ENCODE assay signal across 26 cellular contexts in the genomic region with DNA sequence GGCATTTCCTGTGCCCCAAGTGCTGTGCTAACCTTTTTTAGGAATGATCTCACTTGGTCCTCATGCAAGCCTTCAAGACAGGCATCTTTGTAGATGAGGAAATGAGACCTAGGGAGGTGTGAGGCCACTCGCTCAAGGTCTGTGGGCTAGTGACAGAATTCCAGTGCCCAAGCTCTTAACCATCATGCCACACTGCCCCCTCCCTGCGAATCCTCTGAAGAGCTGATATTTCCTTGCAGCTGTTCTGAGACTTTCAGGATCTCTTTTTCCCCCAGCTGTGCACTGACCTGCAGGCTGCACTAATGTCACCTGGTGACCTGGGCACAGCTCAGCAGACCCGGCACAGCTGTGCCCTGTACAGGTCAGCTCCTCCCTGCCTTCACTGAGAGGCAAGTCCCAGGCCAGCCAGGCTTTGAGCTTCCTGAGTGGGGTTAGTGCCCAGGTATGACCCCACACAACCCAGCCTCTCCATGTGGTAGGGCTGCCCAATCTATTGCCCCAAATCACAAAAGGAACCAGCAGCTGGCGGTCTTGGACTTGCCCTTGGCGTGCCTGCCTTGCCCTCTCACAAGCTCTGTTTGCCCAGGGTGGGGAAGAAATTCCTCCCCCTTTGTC. TPM values are rescaled to one million over a fixed set of nuclear protein-coding genes. Genes with fewer than 3 reads are reported as not detected.
A peak's percentile ranks its signal among the peaks of the same experiment; 100 is the strongest.
DNase-seq lines count a peak whose midpoint lies in the region; ATAC-seq and TF ChIP-seq lines count a peak whose summit lies in the region.
"Had no signal": no experiment of that assay in that cellular context is flagged by ENCODE, and none has a peak within 500 bp of the region (broad histone marks: within the 10 kb centered on the region; RNA-seq: fewer than 3 reads in every experiment).

No MANE protein-coding gene starts in this region.

- H3K27ac Mint-ChIP-seq in osteocyte (ENCODE audit: unreplicated experiment): no peak overlapping the region
- H3K27ac Mint-ChIP-seq: activated CD4-positive, alpha-beta T cell treated with anti-CD3 and anti-CD28 coated beads, Interleukin-2, amount 10 ng/mL, durations not matched to agents 24 days and 14 days; CD14-positive monocyte; progenitor cell of endocrine pancreas had no signal

- POLR2A ChIA-PET in GM10248 (lab: Yijun Ruan, JAX): no interaction called here

- peaks cover 45% of the 10 kb centered on the region for H3K27me3 Mint-ChIP-seq in osteocyte (ENCODE audit: unreplicated experiment)

- no peak overlapping the region for H3K4me3 Mint-ChIP-seq in osteocyte (ENCODE audit: unreplicated experiment)
- H3K4me3 Mint-ChIP-seq: activated CD4-positive, alpha-beta T cell treated with anti-CD3 and anti-CD28 coated beads, Interleukin-2, amount 10 ng/mL, durations not matched to agents 24 days and 14 days; activated T-cell treated with anti-CD3 and anti-CD28 coated beads, Interleukin-2, amount 50 U/mL, for 4 hours; CD14-positive monocyte; neural crest cell; type B pancreatic cell had no signal

- DNase-seq in HT-29 (ENCODE audit: low spot score) (peak; percentile 30), OCI-M1 (lab: John Stamatoyannopoulos, UW) (peak; percentile 6), epithelial cell of prostate (ENCODE audit: low read depth, low spot score) (no peak), osteocyte (ENCODE audit: extremely low spot score, unreplicated experiment) (no peak), GM10248 (ENCODE audit: extremely low spot score) (no peak), COR-L47 (lab: John Stamatoyannopoulos, UW) (no peak)
- DNase-seq: activated CD4-positive, alpha-beta T cell treated with anti-CD3 and anti-CD28 coated beads, Interleukin-2, amount 10 ng/mL, durations not matched to agents 24 days and 14 days; activated naive CD4-positive, alpha-beta T cell; activated T-cell treated with anti-CD3 and anti-CD28 coated beads, Interleukin-2, amount 50 U/mL, for 4 hours; amniotic stem cell; hypothalamus; left ventricle myocardium superior; NCI-H1694 treated with DMSO at 0.1 percent for 48 hours; NCI-H2171 treated with DMSO at 0.1 percent for 48 hours; NCI-H524 treated with DMSO at 0.1 percent for 48 hours had no signal

- peaks cover 6% of the 10 kb centered on the region for H3K4me1 Mint-ChIP-seq in osteocyte (ENCODE audit: unreplicated experiment)
- H3K4me1 Mint-ChIP-seq: CD14-positive monocyte, neural crest cell had no signal

- TF ChIP-seq CTCF in osteocyte (IDR thresholded peaks at IDR 0.05) (peak; percentile 10), GM10248 (IDR thresholded peaks at IDR 0.05; ENCODE audit: control extremely low read depth, extremely low read depth, low read depth, missing control alignments) (no peak)

- CTCF ChIA-PET in GM10248 (lab: Yijun Ruan, JAX): interaction anchor here (1.4 to 1.5 kb wide), 2 partner anchors 11 to 24 kb away, joined by 4 read pairs; no protein-coding TSS in a partner anchor

- ATAC-seq in HG02759 (IDR thresholded peaks at IDR 0.05; ENCODE audit: unreplicated experiment) (no peak), GM21360 (IDR thresholded peaks at IDR 0.05; ENCODE audit: unreplicated experiment) (no peak)
- ATAC-seq: activated T-cell treated with anti-CD3 and anti-CD28 coated beads, Interleukin-2, amount 50 U/mL, for 4 hours; left ventricle myocardium superior; SK-N-SH treated with all-trans-retinoic acid at 6 μM for 48 hours had no signal

- H3K9me3 Mint-ChIP-seq in osteocyte (ENCODE audit: unreplicated experiment): no peaks in the 10 kb centered on the region
- H3K9me3 Mint-ChIP-seq: activated CD4-positive, alpha-beta T cell treated with anti-CD3 and anti-CD28 coated beads, Interleukin-2, amount 10 ng/mL, durations not matched to agents 24 days and 14 days; activated T-cell treated with anti-CD3 and anti-CD28 coated beads, Interleukin-2, amount 50 U/mL, for 4 hours; CD14-positive monocyte; neural crest cell; type B pancreatic cell had no signal

- no peaks in the 10 kb centered on the region for H3K36me3 Mint-ChIP-seq in osteocyte (ENCODE audit: unreplicated experiment)
- H3K36me3 Mint-ChIP-seq: CD14-positive monocyte, type B pancreatic cell had no signal

- H3K27ac ChIP-seq in epithelial cell of prostate: peak overlapping the region; percentile 49
- H3K27ac ChIP-seq: breast epithelium, coronary artery had no signal

RNA-seq across cellular contexts. Expression of a gene that starts 32.7 kb away (rescaled TPM):
- total RNA-seq in HT-29 (2014; rRNA removed; shearing (Covaris generic)): not detected in 2 replicates
- total RNA-seq in osteocyte: not detected in 2 replicates
- total RNA-seq: activated CD4-positive, alpha-beta T cell treated with anti-CD3 and anti-CD28 coated beads, Interleukin-2, amount 10 ng/mL, durations not matched to agents 24 days and 14 days; activated T-cell treated with anti-CD3 and anti-CD28 coated beads, Interleukin-2, amount 50 U/mL, for 4 hours; breast epithelium; left ventricle myocardium superior; mononuclear cell; neural crest cell; T-helper 2 cell treated with Interferon-gamma antibody and Interleukin-4, amounts not matched to agents 100 ng/mL and 5 ng/mL, for 36 hours had no signal

RNA-seq across cellular contexts. Expression of a gene that starts 32.8 kb away (rescaled TPM):
- 28.1 and 28.5 TPM in 2 replicates for total RNA-seq in HT-29 (2014; rRNA removed; shearing (Covaris generic))
- 48.5 and 50.9 TPM in 2 replicates for total RNA-seq in osteocyte

RNA-seq across cellular contexts. Expression of a gene that starts 36.4 kb away (rescaled TPM):
- not detected in 2 replicates for total RNA-seq in HT-29 (2014; rRNA removed; shearing (Covaris generic))
- not detected in 2 replicates for total RNA-seq in osteocyte
- total RNA-seq: activated CD4-positive, alpha-beta T cell treated with anti-CD3 and anti-CD28 coated beads, Interleukin-2, amount 10 ng/mL, durations not matched to agents 24 days and 14 days; T-helper 2 cell treated with Interferon-gamma antibody and Interleukin-4, amounts not matched to agents 100 ng/mL and 5 ng/mL, for 36 hours had no signal

Comparison
In these comparisons a context has a peak if more than half of its experiments do, and no peak if none do; other contexts are left out.
1. DNase-seq: peak in HT-29 (single experiment) and OCI-M1 (single experiment); none in epithelial cell of prostate (single experiment), osteocyte (single experiment), GM10248 (single experiment) and COR-L47 (single experiment).